In genomic region chr5:125826214-125826613, GRCh38 we compare ENCODE assay signal across 21 cellular contexts.
"Had no signal": no experiment of that assay in that cellular context is flagged by ENCODE, and none has a peak within 500 bp of the region (broad histone marks: within the 10 kb centered on the region; RNA-seq: fewer than 3 reads in every experiment).

No MANE protein-coding gene starts in this region.

- H3K36me3 Mint-ChIP-seq: activated naive CD8-positive, alpha-beta T cell treated with anti-CD3 and anti-CD28 coated beads for 36 hours had no signal

- ATAC-seq: activated T-helper 17 cell treated with anti-CD3 and anti-CD28 coated beads, Interleukin-2, amount 50 U/mL, for 72 hours had no signal

- H3K4me1 Mint-ChIP-seq: activated CD4-positive, alpha-beta memory T cell treated with anti-CD3 and anti-CD28 coated beads, Interleukin-2, amount 10 ng/mL, durations not matched to agents 7 days and 5 days; activated CD4-positive, alpha-beta T cell treated with anti-CD3 and anti-CD28 coated beads, Interleukin-2, amount 10 ng/mL, durations not matched to agents 7 days and 5 days; activated naive CD8-positive, alpha-beta T cell treated with anti-CD3 and anti-CD28 coated beads for 36 hours; activated T-helper 17 cell treated with anti-CD3 and anti-CD28 coated beads, Interleukin-2, amount 50 U/mL, for 72 hours had no signal

- H3K27ac Mint-ChIP-seq: activated CD4-positive, alpha-beta memory T cell treated with anti-CD3 and anti-CD28 coated beads, Interleukin-2, amount 10 ng/mL, durations not matched to agents 7 days and 5 days; activated CD4-positive, alpha-beta T cell treated with anti-CD3 and anti-CD28 coated beads, Interleukin-2, amount 10 ng/mL, durations not matched to agents 7 days and 5 days; activated naive CD4-positive, alpha-beta T cell treated with anti-CD3 and anti-CD28 coated beads for 36 hours; activated naive CD8-positive, alpha-beta T cell treated with anti-CD3 and anti-CD28 coated beads for 36 hours; activated T-helper 17 cell treated with anti-CD3 and anti-CD28 coated beads, Interleukin-2, amount 50 U/mL, for 72 hours; T-helper 1 cell treated with Interleukin-12 subunit alpha and Interleukin-12 subunit beta and Interleukin-4 antibody, amounts not matched to agents 30 μg/mL and 1 μg/mL, for 36 hours had no signal

- H3K36me3 ChIP-seq: brain microvascular endothelial cell, cardiac muscle cell had no signal

- DNase-seq: activated CD4-positive, alpha-beta memory T cell treated with anti-CD3 and anti-CD28 coated beads, Interleukin-2, amount 10 ng/mL, durations not matched to agents 7 days and 5 days; activated CD4-positive, alpha-beta T cell treated with anti-CD3 and anti-CD28 coated beads, Interleukin-2, amount 10 ng/mL, durations not matched to agents 7 days and 5 days; activated CD4-positive, CD25-positive, alpha-beta regulatory T cell; activated gamma-delta T cell; activated naive CD4-positive, alpha-beta T cell treated with anti-CD3 and anti-CD28 coated beads for 36 hours; activated naive CD8-positive, alpha-beta T cell treated with anti-CD3 and anti-CD28 coated beads for 36 hours; activated T-cell treated with anti-CD3 and anti-CD28 coated beads for 4 hours; activated T-cell treated with anti-CD3 and anti-CD28 coated beads, Interleukin-2, amount 50 U/mL, for 48 hours; brain microvascular endothelial cell; MM.1S; NCI-H1105; NCI-H1436; NCI-H187; NCI-H2081; NCI-H510A treated with DMSO at 0.1 percent for 48 hours; NCI-H69; PC-9; SHP77 treated with DMSO at 0.1 percent for 48 hours had no signal

- H2AFZ ChIP-seq: PC-9 had no signal

- H3K4me3 ChIP-seq: cardiac muscle cell, PC-9 had no signal

- H3K27ac ChIP-seq: brain microvascular endothelial cell, cardiac muscle cell, PC-9 had no signal

- H3K4me2 ChIP-seq: PC-9 had no signal

- H3K4me3 Mint-ChIP-seq: activated CD4-positive, alpha-beta memory T cell treated with anti-CD3 and anti-CD28 coated beads, Interleukin-2, amount 10 ng/mL, durations not matched to agents 7 days and 5 days; activated CD4-positive, alpha-beta T cell treated with anti-CD3 and anti-CD28 coated beads, Interleukin-2, amount 10 ng/mL, durations not matched to agents 7 days and 5 days; activated naive CD4-positive, alpha-beta T cell treated with anti-CD3 and anti-CD28 coated beads for 36 hours; activated naive CD8-positive, alpha-beta T cell treated with anti-CD3 and anti-CD28 coated beads for 36 hours; activated T-helper 17 cell treated with anti-CD3 and anti-CD28 coated beads, Interleukin-2, amount 50 U/mL, for 72 hours; T-helper 1 cell treated with Interleukin-12 subunit alpha and Interleukin-12 subunit beta and Interleukin-4 antibody, amounts not matched to agents 30 μg/mL and 1 μg/mL, for 36 hours had no signal

- H3K27me3 ChIP-seq: brain microvascular endothelial cell, cardiac muscle cell had no signal

- H3K27me3 Mint-ChIP-seq: activated CD4-positive, alpha-beta memory T cell treated with anti-CD3 and anti-CD28 coated beads, Interleukin-2, amount 10 ng/mL, durations not matched to agents 7 days and 5 days; activated CD4-positive, alpha-beta T cell treated with anti-CD3 and anti-CD28 coated beads, Interleukin-2, amount 10 ng/mL, durations not matched to agents 7 days and 5 days; activated naive CD8-positive, alpha-beta T cell treated with anti-CD3 and anti-CD28 coated beads for 36 hours; activated T-helper 17 cell treated with anti-CD3 and anti-CD28 coated beads, Interleukin-2, amount 50 U/mL, for 72 hours had no signal
